In genomic region chr2:144515425-144515693, GRCh38 we compare ENCODE assay signal across 8 cellular contexts. TPM values are rescaled to one million over a fixed set of nuclear protein-coding genes. Genes with fewer than 3 reads are reported as not detected.
DNase-seq lines count a peak whose midpoint lies in the region; TF ChIP-seq lines count a peak whose summit lies in the region.

No MANE protein-coding gene starts in this region.

- peak overlapping the region; percentile 71 to 95 (median 85) for H3K4me3 ChIP-seq in BLaER1 treated with 17β-estradiol and CSF1 and Interleukin-3, amounts not matched to agents 10 nM and 100 nM
- H3K4me3 ChIP-seq in OCI-LY7 (ENCODE audit: low read depth, low read length, poor library complexity, severe bottlenecking) (peak overlapping the region; percentile 83), esophagus (ENCODE audit: low read depth in 1 of 2, low read length in 2 of 2) (peak overlapping the region; percentile 49 to 61)

- H3K36me3 Mint-ChIP-seq in osteocyte (ENCODE audit: unreplicated experiment) = peaks cover 8% of the 10 kb centered on the region

- POLR2A ChIA-PET in OCI-LY7 (lab: Charles Lee) = no interaction called here

- no peaks in the 10 kb centered on the region for H3K9me3 Mint-ChIP-seq in osteocyte (ENCODE audit: unreplicated experiment)

- H3K27ac Mint-ChIP-seq in osteocyte (ENCODE audit: unreplicated experiment) = peak overlapping the region; percentile 98

- no peaks in the 10 kb centered on the region for H3K27me3 ChIP-seq in BLaER1 treated with 17β-estradiol and CSF1 and Interleukin-3, amounts not matched to agents 10 nM and 100 nM
- peaks cover 3 to 8% of the 10 kb centered on the region in 2 donors for H3K27me3 ChIP-seq in esophagus (ENCODE audit: control insufficient read depth in 1 of 2, insufficient read depth in 2 of 2, low read length in 2 of 2)

- no peaks in the 10 kb centered on the region for H3K9me2 ChIP-seq in OCI-LY7 (ENCODE audit: insufficient read depth, low read length)

- TF ChIP-seq CTCF in OCI-LY7 (conservative IDR thresholded peaks at IDR 0.05; ENCODE audit: low read length) = no peak
- no peak for TF ChIP-seq CTCF in osteocyte (IDR thresholded peaks at IDR 0.05)

- no peak overlapping the region for H2AFZ ChIP-seq in OCI-LY7 (ENCODE audit: low read length)

- no peaks in the 10 kb centered on the region for H3K79me2 ChIP-seq in OCI-LY7 (ENCODE audit: insufficient read depth, low read depth, low read length)

- whole genome bisulfite sequencing in esophagus, 2 donors = 20 to 25% methylated on average over 3 of the region's 3 CpGs

- DNase-seq in OCI-LY7 (ENCODE audit: low spot score) = no peak
- DNase-seq in osteocyte (ENCODE audit: extremely low spot score, unreplicated experiment) = no peak
- DNase-seq in NCI-H345 (lab: John Stamatoyannopoulos, UW) = no peak
- no peak for DNase-seq in NAMALWA (ENCODE audit: low spot score)
- no peak for DNase-seq in stimulated activated CD4-positive, alpha-beta T cell treated with anti-CD3 and anti-CD28 coated beads, Interleukin-2, amount 100 ng/mL, for 24 hours
- DNase-seq in C1 segment of cervical spinal cord (lab: John Stamatoyannopoulos, UW) = no peak

- no TSS peak for BruUV-seq in OCI-LY7 (replicated peaks; lab: Mats Ljungman, UMichigan)

- H3K4me2 ChIP-seq in BLaER1 treated with 17β-estradiol and CSF1 and Interleukin-3, amounts not matched to agents 10 nM and 100 nM = peak overlapping the region; percentile 87 to 100 (median 95)
- H3K4me2 ChIP-seq in OCI-LY7 (ENCODE audit: low read length) = peak overlapping the region; percentile 81

- H3K4me3 Mint-ChIP-seq in osteocyte (ENCODE audit: unreplicated experiment) = peak overlapping the region; percentile 80

- H3K27ac ChIP-seq in BLaER1 treated with 17β-estradiol and CSF1 and Interleukin-3, amounts not matched to agents 10 nM and 100 nM = peak overlapping the region; percentile 94 to 100 (median 99)
- no peak overlapping the region for H3K27ac ChIP-seq in OCI-LY7 (ENCODE audit: low read depth, low read length, poor library complexity, severe bottlenecking)
- H3K27ac ChIP-seq in esophagus (ENCODE audit: low read depth in 2 of 2, low read length in 1 of 2) = peak overlapping the region; percentile 66 to 87

- H3K36me3 ChIP-seq in BLaER1 treated with 17β-estradiol and CSF1 and Interleukin-3, amounts not matched to agents 10 nM and 100 nM = peaks cover 71 to 83% (median 79%) of the 10 kb centered on the region in 11 experiments
- H3K36me3 ChIP-seq in OCI-LY7 (ENCODE audit: insufficient read depth, low read length) = no peaks in the 10 kb centered on the region
- H3K36me3 ChIP-seq in esophagus (ENCODE audit: control insufficient read depth in 2 of 2, insufficient read depth in 2 of 2, low read length in 1 of 2) = no peaks in the 10 kb centered on the region

- H3K9me3 ChIP-seq in BLaER1 treated with 17β-estradiol and CSF1 and Interleukin-3, amounts not matched to agents 10 nM and 100 nM (replicated peaks in 1 of 11) = 0 out of 22 replicates have a peak, but pooled peaks cover 0 to 4% (median 0%) of the 10 kb centered on the region in 11 experiments
- no peaks in the 10 kb centered on the region for H3K9me3 ChIP-seq in OCI-LY7 (ENCODE audit: low read length)
- H3K9me3 ChIP-seq in esophagus (ENCODE audit: control insufficient read depth in 2 of 2, insufficient read depth in 1 of 2, low read depth in 1 of 2, low read length in 1 of 2) = no peaks in the 10 kb centered on the region

- CTCF ChIA-PET in OCI-LY7 (lab: Charles Lee; ENCODE audit: unreplicated experiment) = no interaction called here

- peaks cover 28 to 66% (median 45%) of the 10 kb centered on the region in 11 experiments; a peak in 21 of 22 replicates for H4K20me1 ChIP-seq in BLaER1 treated with 17β-estradiol and CSF1 and Interleukin-3, amounts not matched to agents 10 nM and 100 nM
- H4K20me1 ChIP-seq in OCI-LY7 (ENCODE audit: insufficient read depth, low read length) = peaks cover 20% of the 10 kb centered on the region; the same call in 1 of the 2 replicates

- H3K4me1 Mint-ChIP-seq in osteocyte (ENCODE audit: unreplicated experiment) = peaks cover 51% of the 10 kb centered on the region

- H3K27me3 Mint-ChIP-seq in osteocyte (ENCODE audit: unreplicated experiment) = no peaks in the 10 kb centered on the region

- peaks cover 5 to 36% (median 29%) of the 10 kb centered on the region in 10 experiments for H3K4me1 ChIP-seq in BLaER1 treated with 17β-estradiol and CSF1 and Interleukin-3, amounts not matched to agents 10 nM and 100 nM
- peaks cover 36% of the 10 kb centered on the region for H3K4me1 ChIP-seq in OCI-LY7 (ENCODE audit: insufficient read depth, low read length, poor library complexity, severe bottlenecking)
- peaks cover 0 to 3% of the 10 kb centered on the region in 2 donors for H3K4me1 ChIP-seq in esophagus (ENCODE audit: control insufficient read depth in 2 of 2, insufficient read depth in 2 of 2, low read length in 1 of 2)

- H3K9ac ChIP-seq in BLaER1 treated with 17β-estradiol and CSF1 and Interleukin-3, amounts not matched to agents 10 nM and 100 nM = peak overlapping the region; percentile 96 to 100 (median 99)

- intact Hi-C loops in OCI-LY7 (cut with micrococcal nuclease; ENCODE audit: unreplicated experiment) = loop anchor here (5.0 to 10.0 kb wide), 2 partner anchors 529 to 897 kb away; no protein-coding TSS in a partner anchor

RNA-seq across cellular contexts. Expression of gene ZEB2, which starts 4.6 kb away (rescaled TPM):
- total RNA-seq in OCI-LY7 (2014; rRNA removed; shearing (Covaris generic)) = 15.2 and 16.9 TPM in 2 replicates
- total RNA-seq in OCI-LY7 (2022) (4.0 and 5.1 TPM in 2 replicates), osteocyte (126 and 139 TPM in 2 replicates)
- 1 to 10 TPM; 3.7 to 5.9 TPM for polyA plus RNA-seq in esophagus
